In the genomic region with DNA sequence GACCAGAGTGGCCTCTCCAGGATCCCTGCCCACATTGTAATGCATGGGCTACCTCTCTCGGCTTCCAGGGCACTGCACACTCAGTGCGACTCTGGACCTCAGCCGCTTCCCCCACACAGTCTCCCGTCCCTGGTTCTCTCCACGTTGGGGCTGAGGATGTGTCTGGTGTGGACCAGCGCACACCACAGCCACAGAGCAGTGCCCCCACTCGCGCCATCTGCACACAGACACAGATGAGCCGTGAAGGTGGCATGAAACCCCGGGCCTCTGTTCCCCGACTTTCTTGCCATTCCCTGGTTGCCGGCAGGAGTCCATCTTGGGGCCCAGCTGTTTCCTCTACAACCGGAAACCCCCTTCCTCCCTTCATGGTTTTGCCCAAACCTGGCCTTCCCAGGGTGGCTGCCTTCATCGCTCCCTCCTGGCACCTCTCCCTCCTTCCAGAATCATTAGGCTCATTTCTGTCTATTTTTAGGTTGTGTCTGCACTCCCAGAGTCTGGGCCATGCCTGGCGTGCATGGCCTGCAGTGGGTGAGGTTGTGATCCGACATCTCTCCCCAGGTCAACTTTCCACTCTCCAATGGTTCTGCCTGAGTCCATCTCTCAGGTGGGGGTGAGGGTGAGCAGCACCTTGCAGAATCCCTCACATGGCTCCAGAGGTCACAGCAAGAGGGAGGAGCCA, we compare ENCODE assay signal across 20 cellular contexts. TPM values are rescaled to one million over a fixed set of nuclear protein-coding genes. Genes with fewer than 3 reads are reported as not detected.
DNase-seq lines count a peak whose midpoint lies in the region; ATAC-seq and TF ChIP-seq lines count a peak whose summit lies in the region.
"Had no signal": no experiment of that assay in that cellular context is flagged by ENCODE, and none has a peak within 500 bp of the region (broad histone marks: within the 10 kb centered on the region; RNA-seq: fewer than 3 reads in every experiment).

No MANE protein-coding gene starts in this region.

- TF ChIP-seq CTCF in coronary artery (IDR thresholded peaks at IDR 0.05) (no peak), osteoblast (IDR thresholded peaks at IDR 0.05; ENCODE audit: extremely low read depth, low read depth, low read length) (no peak), brain microvascular endothelial cell (IDR thresholded peaks at IDR 0.05; ENCODE audit: low read depth, low read length, missing control alignments) (no peak)

- no peaks in the 10 kb centered on the region for H3K79me2 ChIP-seq in osteoblast (ENCODE audit: insufficient read depth, low read length)

- H3K27ac ChIP-seq in coronary artery (no peak overlapping the region), osteoblast (ENCODE audit: low read depth, low read length) (no peak overlapping the region), brain microvascular endothelial cell (no peak overlapping the region)
- H3K27ac ChIP-seq: colonic mucosa, KMS-11, suprapubic skin had no signal

- no peak overlapping the region for H3K4me2 ChIP-seq in osteoblast (ENCODE audit: insufficient read depth, low read length)
- H3K4me2 ChIP-seq: KMS-11, SK-N-SH had no signal

- no peaks in the 10 kb centered on the region for H4K20me1 ChIP-seq in osteoblast (ENCODE audit: insufficient read depth, low read length)

- H3K27me3 ChIP-seq in osteoblast (ENCODE audit: insufficient read depth, low read length): no peaks in the 10 kb centered on the region
- H3K27me3 ChIP-seq in brain microvascular endothelial cell (replicated peaks): peaks cover 3% of the 10 kb centered on the region
- H3K27me3 ChIP-seq: colonic mucosa had no signal

- in situ Hi-C loops in brain microvascular endothelial cell (cut with HindIII; ENCODE audit: low pct_ligation_motif_present, low sequenced_read_pairs): no loop called here

- ATAC-seq in GM21515 (IDR thresholded peaks at IDR 0.05; ENCODE audit: unreplicated experiment): no peak
- no peak for ATAC-seq in GM21423 (IDR thresholded peaks at IDR 0.05; ENCODE audit: unreplicated experiment)

- H3K4me1 ChIP-seq in osteoblast (ENCODE audit: insufficient read depth, low read length): no peaks in the 10 kb centered on the region
- H3K4me1 ChIP-seq: colonic mucosa had no signal

- H3K4me3 ChIP-seq in coronary artery: no peak overlapping the region
- no peak overlapping the region for H3K4me3 ChIP-seq in osteoblast (ENCODE audit: insufficient read depth, low read length)
- H3K4me3 ChIP-seq in brain microvascular endothelial cell (ENCODE audit: low read depth, low read length): no peak overlapping the region
- H3K4me3 ChIP-seq: colonic mucosa, suprapubic skin had no signal

- H2AFZ ChIP-seq in osteoblast (ENCODE audit: low read length): no peak overlapping the region

- H3K9me3 ChIP-seq in osteoblast (ENCODE audit: low read depth, low read length): no peaks in the 10 kb centered on the region
- H3K9me3 ChIP-seq: colonic mucosa, SK-N-SH, suprapubic skin had no signal

- DNase-seq in activated CD8-positive, alpha-beta memory T cell treated with anti-CD3 and anti-CD28 coated beads for 24 hours: peak; percentile 15
- DNase-seq in activated CD8-positive, alpha-beta memory T cell treated with anti-CD3 and anti-CD28 coated beads, Interleukin-2, amount 50 U/mL, for 48 hours: no peak
- DNase-seq in D341Med (ENCODE audit: low spot score) (peak; percentile 19), coronary artery (ENCODE audit: low spot score) (peak; percentile 58), osteoblast (ENCODE audit: insufficient read length, low spot score, missing footprints) (peak; percentile 74), brain microvascular endothelial cell (no peak)
- DNase-seq: activated T-cell treated with anti-CD3 and anti-CD28 coated beads, Interleukin-2, amount 50 U/mL, for 1 hour; amniotic stem cell; DMS153; effector memory CD4-positive, alpha-beta T cell; mammary epithelial cell; NCI-H446 treated with DMSO at 0.1 percent for 48 hours; stimulated activated naive CD4-positive, alpha-beta T cell had no signal

- H3K36me3 ChIP-seq in osteoblast (ENCODE audit: insufficient read depth, low read length): no peaks in the 10 kb centered on the region
- H3K36me3 ChIP-seq in brain microvascular endothelial cell (replicated peaks): no peaks in the 10 kb centered on the region
- H3K36me3 ChIP-seq: colonic mucosa, suprapubic skin had no signal

RNA-seq across cellular contexts. Expression of a gene that starts 10.2 kb away (rescaled TPM):
- 1.1 TPM in 1 of 2 replicates, not detected in the other for total RNA-seq in osteoblast
- total RNA-seq: A172 had no signal

Comparison
In these comparisons a context has a peak if more than half of its experiments do, and no peak if none do; other contexts are left out.
1. DNase-seq: peak in activated CD8-positive, alpha-beta memory T cell treated with anti-CD3 and anti-CD28 coated beads for 24 hours (single experiment), D341Med (single experiment), coronary artery (single experiment) and osteoblast (single experiment); none in activated CD8-positive, alpha-beta memory T cell treated with anti-CD3 and anti-CD28 coated beads, Interleukin-2, amount 50 U/mL, for 48 hours (single experiment) and brain microvascular endothelial cell (single experiment).